2 cellular contexts compared by ENCODE assay signal in the genomic region with DNA sequence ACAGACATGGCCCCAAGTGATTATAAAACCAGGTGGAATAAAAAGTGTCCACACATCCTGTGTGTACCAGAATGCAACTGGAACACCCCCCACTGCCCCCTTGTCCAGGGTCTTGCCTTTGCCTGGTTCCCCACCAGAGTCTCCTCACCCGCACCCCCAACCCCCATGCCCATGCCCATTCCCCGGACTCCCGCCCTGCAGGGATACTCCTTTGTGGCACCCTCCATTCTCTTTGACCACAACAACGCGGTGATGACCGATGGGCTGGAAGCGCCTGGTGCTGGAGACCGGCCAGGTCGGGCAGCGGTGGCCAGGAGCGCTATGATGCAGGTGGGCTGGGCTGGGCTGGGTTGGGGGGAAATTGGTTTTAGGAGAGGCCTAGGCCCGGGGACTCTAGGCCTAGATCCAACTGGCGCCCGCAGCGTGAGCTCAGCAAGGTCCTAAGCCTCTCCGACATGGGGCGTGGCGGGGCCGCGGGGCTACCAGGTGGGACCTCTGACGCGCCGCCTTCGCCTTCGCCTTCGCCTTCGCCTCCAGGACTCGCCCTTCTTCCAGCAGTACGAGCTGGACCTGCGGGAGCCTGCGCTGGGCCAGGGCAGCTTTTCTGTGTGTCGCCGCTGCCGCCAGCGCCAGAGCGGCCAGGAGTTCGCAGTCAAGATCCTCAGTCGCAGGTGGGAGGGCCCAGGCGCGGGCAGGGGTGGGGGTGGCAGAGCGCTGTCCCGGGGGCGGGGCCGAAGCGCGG.
TF ChIP-seq lines count a peak whose summit lies in the region.

No MANE protein-coding gene starts in this region.

TF ChIP-seq in GM23338, 12 proteins besides CTCF, POLR2A, EP300 and RAD21 (continues in another document):
- no peak for TF ChIP-seq NANOG (IDR thresholded peaks at IDR 0.05; ENCODE audit: borderline replicate concordance)
- TF ChIP-seq JUNB (IDR thresholded peaks at IDR 0.05; ENCODE audit: unreplicated experiment) = no peak
- TF ChIP-seq ZNF331 (CRISPR knock-in tag; IDR thresholded peaks at IDR 0.05; ENCODE audit: low read depth) = no peak
- TF ChIP-seq, protein P1, sequence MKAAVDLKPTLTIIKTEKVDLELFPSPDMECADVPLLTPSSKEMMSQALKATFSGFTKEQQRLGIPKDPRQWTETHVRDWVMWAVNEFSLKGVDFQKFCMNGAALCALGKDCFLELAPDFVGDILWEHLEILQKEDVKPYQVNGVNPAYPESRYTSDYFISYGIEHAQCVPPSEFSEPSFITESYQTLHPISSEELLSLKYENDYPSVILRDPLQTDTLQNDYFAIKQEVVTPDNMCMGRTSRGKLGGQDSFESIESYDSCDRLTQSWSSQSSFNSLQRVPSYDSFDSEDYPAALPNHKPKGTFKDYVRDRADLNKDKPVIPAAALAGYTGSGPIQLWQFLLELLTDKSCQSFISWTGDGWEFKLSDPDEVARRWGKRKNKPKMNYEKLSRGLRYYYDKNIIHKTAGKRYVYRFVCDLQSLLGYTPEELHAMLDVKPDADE (IDR thresholded peaks at IDR 0.05) = no peak
- TF ChIP-seq STAT1 (IDR thresholded peaks at IDR 0.05; ENCODE audit: unreplicated experiment) = no peak
- TF ChIP-seq EZH2phosphoT487 (IDR thresholded peaks at IDR 0.05; ENCODE audit: unreplicated experiment) = no peak
- TF ChIP-seq, protein P2, sequence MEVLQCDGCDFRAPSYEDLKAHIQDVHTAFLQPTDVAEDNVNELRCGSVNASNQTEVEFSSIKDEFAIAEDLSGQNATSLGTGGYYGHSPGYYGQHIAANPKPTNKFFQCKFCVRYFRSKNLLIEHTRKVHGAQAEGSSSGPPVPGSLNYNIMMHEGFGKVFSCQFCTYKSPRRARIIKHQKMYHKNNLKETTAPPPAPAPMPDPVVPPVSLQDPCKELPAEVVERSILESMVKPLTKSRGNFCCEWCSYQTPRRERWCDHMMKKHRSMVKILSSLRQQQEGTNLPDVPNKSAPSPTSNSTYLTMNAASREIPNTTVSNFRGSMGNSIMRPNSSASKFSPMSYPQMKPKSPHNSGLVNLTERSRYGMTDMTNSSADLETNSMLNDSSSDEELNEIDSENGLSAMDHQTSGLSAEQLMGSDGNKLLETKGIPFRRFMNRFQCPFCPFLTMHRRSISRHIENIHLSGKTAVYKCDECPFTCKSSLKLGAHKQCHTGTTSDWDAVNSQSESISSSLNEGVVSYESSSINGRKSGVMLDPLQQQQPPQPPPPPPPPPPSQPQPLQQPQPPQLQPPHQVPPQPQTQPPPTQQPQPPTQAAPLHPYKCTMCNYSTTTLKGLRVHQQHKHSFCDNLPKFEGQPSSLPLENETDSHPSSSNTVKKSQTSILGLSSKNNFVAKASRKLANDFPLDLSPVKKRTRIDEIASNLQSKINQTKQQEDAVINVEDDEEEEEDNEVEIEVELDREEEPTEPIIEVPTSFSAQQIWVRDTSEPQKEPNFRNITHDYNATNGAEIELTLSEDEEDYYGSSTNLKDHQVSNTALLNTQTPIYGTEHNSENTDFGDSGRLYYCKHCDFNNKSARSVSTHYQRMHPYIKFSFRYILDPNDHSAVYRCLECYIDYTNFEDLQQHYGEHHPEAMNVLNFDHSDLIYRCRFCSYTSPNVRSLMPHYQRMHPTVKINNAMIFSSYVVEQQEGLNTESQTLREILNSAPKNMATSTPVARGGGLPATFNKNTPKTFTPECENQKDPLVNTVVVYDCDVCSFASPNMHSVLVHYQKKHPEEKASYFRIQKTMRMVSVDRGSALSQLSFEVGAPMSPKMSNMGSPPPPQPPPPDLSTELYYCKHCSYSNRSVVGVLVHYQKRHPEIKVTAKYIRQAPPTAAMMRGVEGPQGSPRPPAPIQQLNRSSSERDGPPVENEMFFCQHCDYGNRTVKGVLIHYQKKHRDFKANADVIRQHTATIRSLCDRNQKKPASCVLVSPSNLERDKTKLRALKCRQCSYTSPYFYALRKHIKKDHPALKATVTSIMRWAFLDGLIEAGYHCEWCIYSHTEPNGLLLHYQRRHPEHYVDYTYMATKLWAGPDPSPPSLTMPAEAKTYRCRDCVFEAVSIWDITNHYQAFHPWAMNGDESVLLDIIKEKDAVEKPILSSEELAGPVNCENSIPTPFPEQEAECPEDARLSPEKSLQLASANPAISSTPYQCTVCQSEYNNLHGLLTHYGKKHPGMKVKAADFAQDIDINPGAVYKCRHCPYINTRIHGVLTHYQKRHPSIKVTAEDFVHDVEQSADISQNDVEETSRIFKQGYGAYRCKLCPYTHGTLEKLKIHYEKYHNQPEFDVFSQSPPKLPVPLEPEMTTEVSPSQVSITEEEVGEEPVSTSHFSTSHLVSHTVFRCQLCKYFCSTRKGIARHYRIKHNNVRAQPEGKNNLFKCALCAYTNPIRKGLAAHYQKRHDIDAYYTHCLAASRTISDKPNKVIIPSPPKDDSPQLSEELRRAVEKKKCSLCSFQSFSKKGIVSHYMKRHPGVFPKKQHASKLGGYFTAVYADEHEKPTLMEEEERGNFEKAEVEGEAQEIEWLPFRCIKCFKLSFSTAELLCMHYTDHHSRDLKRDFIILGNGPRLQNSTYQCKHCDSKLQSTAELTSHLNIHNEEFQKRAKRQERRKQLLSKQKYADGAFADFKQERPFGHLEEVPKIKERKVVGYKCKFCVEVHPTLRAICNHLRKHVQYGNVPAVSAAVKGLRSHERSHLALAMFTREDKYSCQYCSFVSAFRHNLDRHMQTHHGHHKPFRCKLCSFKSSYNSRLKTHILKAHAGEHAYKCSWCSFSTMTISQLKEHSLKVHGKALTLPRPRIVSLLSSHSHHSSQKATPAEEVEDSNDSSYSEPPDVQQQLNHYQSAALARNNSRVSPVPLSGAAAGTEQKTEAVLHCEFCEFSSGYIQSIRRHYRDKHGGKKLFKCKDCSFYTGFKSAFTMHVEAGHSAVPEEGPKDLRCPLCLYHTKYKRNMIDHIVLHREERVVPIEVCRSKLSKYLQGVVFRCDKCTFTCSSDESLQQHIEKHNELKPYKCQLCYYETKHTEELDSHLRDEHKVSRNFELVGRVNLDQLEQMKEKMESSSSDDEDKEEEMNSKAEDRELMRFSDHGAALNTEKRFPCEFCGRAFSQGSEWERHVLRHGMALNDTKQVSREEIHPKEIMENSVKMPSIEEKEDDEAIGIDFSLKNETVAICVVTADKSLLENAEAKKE (CRISPR knock-in tag; IDR thresholded peaks at IDR 0.05) = no peak
- no peak for TF ChIP-seq EZH2 (IDR thresholded peaks at IDR 0.05; ENCODE audit: low read depth, unreplicated experiment)
- TF ChIP-seq ZNF114 (CRISPR knock-in tag; IDR thresholded peaks at IDR 0.05) = no peak

TF ChIP-seq in IMR-90, 13 proteins besides CTCF, POLR2A, EP300 and RAD21:
- no peak for TF ChIP-seq RCOR1 (IDR thresholded peaks at IDR 0.05; ENCODE audit: insufficient replicate concordance, low read length)
- TF ChIP-seq CEBPB (IDR thresholded peaks at IDR 0.05; ENCODE audit: low read depth, low read length) = no peak
- TF ChIP-seq CHD1 (IDR thresholded peaks at IDR 0.05; ENCODE audit: low read depth, low read length) = no peak
- TF ChIP-seq, protein P3, sequence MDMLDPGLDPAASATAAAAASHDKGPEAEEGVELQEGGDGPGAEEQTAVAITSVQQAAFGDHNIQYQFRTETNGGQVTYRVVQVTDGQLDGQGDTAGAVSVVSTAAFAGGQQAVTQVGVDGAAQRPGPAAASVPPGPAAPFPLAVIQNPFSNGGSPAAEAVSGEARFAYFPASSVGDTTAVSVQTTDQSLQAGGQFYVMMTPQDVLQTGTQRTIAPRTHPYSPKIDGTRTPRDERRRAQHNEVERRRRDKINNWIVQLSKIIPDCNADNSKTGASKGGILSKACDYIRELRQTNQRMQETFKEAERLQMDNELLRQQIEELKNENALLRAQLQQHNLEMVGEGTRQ (IDR thresholded peaks at IDR 0.05; ENCODE audit: low read depth, low read length) = no peak
- no peak for TF ChIP-seq SMC3 (IDR thresholded peaks at IDR 0.05; ENCODE audit: low read depth, low read length)
- no peak for TF ChIP-seq MAZ (IDR thresholded peaks at IDR 0.05; ENCODE audit: borderline replicate concordance, low read depth, low read length)
- TF ChIP-seq, protein P4, sequence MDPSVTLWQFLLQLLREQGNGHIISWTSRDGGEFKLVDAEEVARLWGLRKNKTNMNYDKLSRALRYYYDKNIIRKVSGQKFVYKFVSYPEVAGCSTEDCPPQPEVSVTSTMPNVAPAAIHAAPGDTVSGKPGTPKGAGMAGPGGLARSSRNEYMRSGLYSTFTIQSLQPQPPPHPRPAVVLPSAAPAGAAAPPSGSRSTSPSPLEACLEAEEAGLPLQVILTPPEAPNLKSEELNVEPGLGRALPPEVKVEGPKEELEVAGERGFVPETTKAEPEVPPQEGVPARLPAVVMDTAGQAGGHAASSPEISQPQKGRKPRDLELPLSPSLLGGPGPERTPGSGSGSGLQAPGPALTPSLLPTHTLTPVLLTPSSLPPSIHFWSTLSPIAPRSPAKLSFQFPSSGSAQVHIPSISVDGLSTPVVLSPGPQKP (IDR thresholded peaks at IDR 0.05; ENCODE audit: borderline replicate concordance, low read depth, low read length) = no peak
